9 cellular contexts compared by ENCODE assay signal in the genomic region with DNA sequence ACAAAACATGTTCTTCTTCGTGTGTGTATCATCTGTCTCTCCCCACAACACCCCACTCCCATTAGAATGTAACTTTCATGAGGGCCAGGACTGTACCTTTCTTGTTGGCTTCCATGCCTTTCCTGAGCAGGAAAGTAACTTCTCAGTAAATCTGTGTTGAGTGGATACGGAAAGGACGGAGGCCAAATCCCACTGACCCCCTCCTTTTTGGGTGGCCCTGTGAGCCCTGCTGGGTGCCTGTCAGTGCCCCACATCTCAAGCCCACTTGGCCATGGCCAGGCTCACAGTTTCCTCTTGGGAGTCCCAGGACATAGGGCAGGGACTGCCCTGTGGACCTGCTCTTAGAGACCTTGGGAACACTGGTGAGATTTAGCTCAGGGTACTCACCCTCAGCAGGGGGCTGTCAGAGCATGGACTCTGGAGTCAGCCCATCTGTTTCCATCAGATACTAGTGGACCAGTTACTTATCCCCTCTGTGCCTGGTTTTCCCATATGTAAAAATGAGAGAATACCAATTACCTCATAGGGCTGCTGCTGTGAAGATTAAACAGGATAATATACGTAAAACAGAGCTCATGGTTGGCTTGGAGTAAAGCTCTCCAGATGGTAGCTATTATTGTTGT. TPM values are rescaled to one million over a fixed set of nuclear protein-coding genes. Genes with fewer than 3 reads are reported as not detected.
DNase-seq lines count a peak whose midpoint lies in the region; ATAC-seq, FAIRE-seq and TF ChIP-seq lines count a peak whose summit lies in the region.
"Had no signal": no experiment of that assay in that cellular context is flagged by ENCODE, and none has a peak within 500 bp of the region (broad histone marks: within the 10 kb centered on the region; RNA-seq: fewer than 3 reads in every experiment).

No MANE protein-coding gene starts in this region.

- intact Hi-C loops in natural killer cell (cut with micrococcal nuclease), result no loop called here

- H3K4me1 Mint-ChIP-seq in brain (peaks cover 33% of the 10 kb centered on the region), natural killer cell (peaks cover 20 to 35% of the 10 kb centered on the region in 2 donors)

- peaks cover 0 to 9% (median 0%) of the 10 kb centered on the region in 5 experiments for H3K9me3 Mint-ChIP-seq in brain
- no peaks in the 10 kb centered on the region for H3K9me3 Mint-ChIP-seq in natural killer cell

- H3K36me3 ChIP-seq in BLaER1, result no peaks in the 10 kb centered on the region

- H3K9ac ChIP-seq in BLaER1, result peak overlapping the region; percentile 69; the same call in 1 of the 2 replicates

- FAIRE-seq in HTR-8/SVneo (lab: Jason Lieb, UNC), result peak; percentile 26
- FAIRE-seq: GM12878 had no signal

- no peaks in the 10 kb centered on the region for H3K36me3 Mint-ChIP-seq in brain
- H3K36me3 Mint-ChIP-seq in natural killer cell, result no peaks in the 10 kb centered on the region

- TF ChIP-seq CTCF in brain (conservative IDR thresholded peaks at IDR 0.05), result no peak
- TF ChIP-seq CTCF in natural killer cell (IDR thresholded peaks at IDR 0.05), result no peak

- H3K9me3 ChIP-seq in BLaER1, result no peaks in the 10 kb centered on the region

- H3K4me1 ChIP-seq in BLaER1, result peaks cover 34% of the 10 kb centered on the region

- DNase-seq in HTR-8/SVneo (ENCODE audit: insufficient read length, low spot score), result no peak
- DNase-seq in natural killer cell, result no peak
- DNase-seq in SW 1271 (lab: John Stamatoyannopoulos, UW), result no peak
- no peak for DNase-seq in HuH-7 (ENCODE audit: low spot score)

- H3K27ac Mint-ChIP-seq in brain, result peak overlapping the region; percentile 69 to 99 (median 97)
- H3K27ac Mint-ChIP-seq in natural killer cell, result peak overlapping the region in 1 of 2 donors; percentile 80

- H3K4me3 Mint-ChIP-seq in brain (peak overlapping the region; percentile 85 to 99 (median 89)), natural killer cell (peak overlapping the region; percentile 88)

- H3K27ac ChIP-seq in BLaER1, result peak overlapping the region; percentile 72

- H3K4me2 ChIP-seq in BLaER1, result peak overlapping the region; percentile 95

- peaks cover 35% of the 10 kb centered on the region for H3K27me3 ChIP-seq in BLaER1

- H3K27me3 Mint-ChIP-seq in brain, result peaks cover 39% of the 10 kb centered on the region
- peaks cover 39 to 42% of the 10 kb centered on the region in 2 donors for H3K27me3 Mint-ChIP-seq in natural killer cell (ENCODE audit: low read depth in 2 of 2)

- peak overlapping the region; percentile 84 for H3K4me3 ChIP-seq in BLaER1

- H4K20me1 ChIP-seq in BLaER1, result peaks cover 22% of the 10 kb centered on the region

- no peak for ATAC-seq in natural killer cell
- no peak for ATAC-seq in HG02571 (IDR thresholded peaks at IDR 0.05; ENCODE audit: unreplicated experiment)
- ATAC-seq in HG03439 (IDR thresholded peaks at IDR 0.05; ENCODE audit: unreplicated experiment), result no peak

RNA-seq across cellular contexts. Expression of gene C11orf96, which starts 1.1 kb away (rescaled TPM):
- polyA plus RNA-seq in brain (ENCODE audit: insufficient read depth, low read depth, low replicate concordance), result 13.3 TPM
- total RNA-seq in natural killer cell, result 1 to 10 TPM in 2 of 3 donors, under 1 TPM in 1; 0.47 to 1.7 (median 1.2) TPM
